ENCODE assay signal across 12 cellular contexts in the genomic region with DNA sequence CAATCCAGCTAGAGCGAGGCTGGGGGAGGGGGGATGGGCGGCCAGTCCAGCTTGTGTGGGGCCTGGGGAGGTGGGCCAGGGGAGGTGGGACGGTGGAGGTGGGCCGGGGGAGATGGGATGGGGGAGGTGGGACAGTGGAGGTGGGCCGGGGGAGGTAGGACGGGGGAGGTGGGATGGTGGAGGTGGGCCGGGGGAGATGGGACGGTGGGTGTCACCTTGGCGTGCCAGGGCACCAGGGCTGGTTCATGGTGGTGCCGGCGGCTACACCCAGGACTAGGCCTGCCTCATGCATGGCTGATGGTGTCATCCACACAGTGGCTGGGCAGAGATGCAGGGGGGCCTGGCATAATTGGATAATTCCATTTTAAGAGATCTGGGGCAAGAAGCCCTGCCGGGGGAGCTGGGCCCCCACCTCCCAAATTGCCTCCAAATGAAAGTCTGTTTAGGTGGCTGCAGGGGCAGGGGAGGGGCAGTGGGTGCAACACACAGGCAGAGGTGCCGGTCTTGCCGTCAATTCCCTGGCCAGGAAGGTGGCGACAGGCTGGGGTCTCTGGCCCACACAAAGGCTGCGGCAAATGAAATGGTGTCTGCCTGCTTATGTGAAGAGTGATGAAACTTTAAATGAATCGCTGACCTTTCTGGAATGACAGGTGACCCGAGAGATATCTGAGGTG.
"Had no signal": no experiment of that assay in that cellular context is flagged by ENCODE, and none has a peak within 500 bp of the region (broad histone marks: within the 10 kb centered on the region; RNA-seq: fewer than 3 reads in every experiment).

No MANE protein-coding gene starts in this region.

- H3K27me3 ChIP-seq: cardiac muscle cell, colonic mucosa, thyroid gland had no signal

- H3K9me3 ChIP-seq: colonic mucosa, prostate gland, thyroid gland had no signal

- H3K4me3 ChIP-seq: cardiac muscle cell, colonic mucosa, prostate gland, thyroid gland had no signal

- H3K36me3 ChIP-seq: cardiac muscle cell, colonic mucosa, prostate gland, thyroid gland had no signal

- ATAC-seq: activated CD4-positive, CD25-positive, alpha-beta regulatory T cell treated with anti-CD3 and anti-CD28 coated beads, Interleukin-2, amount 50 U/mL, for 24 hours; activated T-cell treated with anti-CD3 and anti-CD28 coated beads, Interleukin-2, amount 50 U/mL, for 72 hours; foreskin keratinocyte had no signal

- H3K27ac ChIP-seq: cardiac muscle cell, colonic mucosa, foreskin keratinocyte, prostate gland, thyroid gland had no signal

- H3K4me1 ChIP-seq: colonic mucosa, foreskin keratinocyte, prostate gland, thyroid gland had no signal

- DNase-seq: activated CD4-positive, alpha-beta memory T cell treated with anti-CD3 and anti-CD28 coated beads for 36 hours; activated naive CD4-positive, alpha-beta T cell; activated T-cell treated with anti-CD3 and anti-CD28 coated beads, Interleukin-2, amount 50 U/mL, for 72 hours; colonic mucosa; foreskin keratinocyte; islet precursor cell; SHP77; stimulated activated CD4-positive, alpha-beta T cell treated with anti-CD3 and anti-CD28 coated beads, Interleukin-4, amount 100 ng/mL, for 4 hours; thyroid gland had no signal
